ENCODE assay signal across 28 cellular contexts in genomic region chr17:18144261-18144660, GRCh38.
"Had no signal": no experiment of that assay in that cellular context is flagged by ENCODE, and none has a peak within 500 bp of the region (broad histone marks: within the 10 kb centered on the region; RNA-seq: fewer than 3 reads in every experiment).

No MANE protein-coding gene starts in this region.

- ATAC-seq: effector memory CD8-positive, alpha-beta T cell; esophagus mucosa; gastrocnemius medialis; left cardiac atrium; left ventricle myocardium superior; mucosa of descending colon had no signal

- FAIRE-seq: endometrium had no signal

- H3K27me3 ChIP-seq: colonic mucosa, gastrocnemius medialis, hepatocyte had no signal

- H3K9me3 Mint-ChIP-seq: dendritic cell treated with granulocyte-macrophage colony-stimulating factor and Interleukin-4, amounts not matched to agents 40 ng/mL and 50 ng/mL, for 4 days; effector memory CD8-positive, alpha-beta T cell; endodermal cell; immature natural killer cell; naive B cell had no signal

- DNase-seq: colonic mucosa; cortex of kidney; effector CD8-positive, alpha-beta T cell; effector memory CD8-positive, alpha-beta T cell; endodermal cell; erythroblast; esophagus squamous epithelium; foreskin fibroblast; foreskin melanocyte; gastrocnemius medialis; glutamatergic neuron; head of caudate nucleus; hypothalamus; immature natural killer cell; islet precursor cell; left cardiac atrium; left lung; left ventricle myocardium superior; lower lobe of right lung; mesenchymal stem cell; midbrain; mucosa of descending colon; naive B cell had no signal

- H3K36me3 Mint-ChIP-seq: immature natural killer cell, naive B cell had no signal

- H3K4me3 Mint-ChIP-seq: dendritic cell treated with granulocyte-macrophage colony-stimulating factor and Interleukin-4, amounts not matched to agents 40 ng/mL and 50 ng/mL, for 4 days; effector memory CD8-positive, alpha-beta T cell; endodermal cell; immature natural killer cell; naive B cell had no signal

- H3K36me3 ChIP-seq: colonic mucosa, esophagus squamous epithelium, gastrocnemius medialis, left lung, lower lobe of right lung had no signal

- H3K4me2 ChIP-seq: hepatocyte had no signal

- H3K9me3 ChIP-seq: colonic mucosa, esophagus squamous epithelium, gastrocnemius medialis, left lung, lower lobe of right lung, mucosa of descending colon had no signal

- H3K27ac Mint-ChIP-seq: effector memory CD8-positive, alpha-beta T cell; immature natural killer cell had no signal

- H3K27ac ChIP-seq: colonic mucosa, epithelial cell of prostate, esophagus squamous epithelium, gastrocnemius medialis, hepatocyte, left lung, lower lobe of right lung had no signal

- H3K4me3 ChIP-seq: colonic mucosa, esophagus squamous epithelium, gastrocnemius medialis, hepatocyte, left lung, lower lobe of right lung, mucosa of descending colon had no signal

- H3K4me1 ChIP-seq: colonic mucosa, left lung, lower lobe of right lung had no signal
